11 cellular contexts compared by ENCODE assay signal in the genomic region with DNA sequence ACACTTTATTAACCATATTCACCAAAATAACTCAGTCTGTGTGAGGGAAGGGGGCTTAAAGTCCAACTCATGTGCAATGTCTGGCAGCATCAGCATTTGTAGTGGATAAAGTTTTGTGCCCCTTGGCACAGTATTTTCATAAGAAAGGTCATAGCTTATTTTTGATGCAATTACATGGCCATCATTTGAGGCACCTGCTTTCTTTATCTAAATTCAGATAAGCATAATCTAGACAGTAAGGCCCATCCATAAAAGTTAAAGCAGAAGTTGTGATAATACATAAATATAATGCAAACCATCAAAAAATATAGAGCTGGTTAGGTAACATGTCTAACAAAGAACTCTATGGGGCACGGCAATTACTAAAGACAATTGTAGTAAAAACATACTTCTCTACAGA.
DNase-seq lines count a peak whose midpoint lies in the region; ATAC-seq, FAIRE-seq and TF ChIP-seq lines count a peak whose summit lies in the region.
"Had no signal": no experiment of that assay in that cellular context is flagged by ENCODE, and none has a peak within 500 bp of the region (broad histone marks: within the 10 kb centered on the region; RNA-seq: fewer than 3 reads in every experiment).

No MANE protein-coding gene starts in this region.

- no peaks in the 10 kb centered on the region for H4K20me1 ChIP-seq in Loucy (ENCODE audit: insufficient read depth, low read length, poor library complexity, severe bottlenecking)
- no peaks in the 10 kb centered on the region for H4K20me1 ChIP-seq in OCI-LY7 (ENCODE audit: insufficient read depth, low read length)

- intact Hi-C loops in OCI-LY7 (cut with micrococcal nuclease; ENCODE audit: unreplicated experiment), result no loop called here
- intact Hi-C loops in CD4-positive, alpha-beta memory T cell (cut with micrococcal nuclease), result no loop called here

- H3K4me1 ChIP-seq in Loucy (ENCODE audit: insufficient read depth, low read length, poor library complexity, severe bottlenecking) (peaks cover 9% of the 10 kb centered on the region), OCI-LY7 (ENCODE audit: insufficient read depth, low read length, poor library complexity, severe bottlenecking) (peaks cover 61% of the 10 kb centered on the region)
- H3K4me1 ChIP-seq in CD4-positive, alpha-beta memory T cell (ENCODE audit: insufficient read depth, low read length), result peaks cover 11% of the 10 kb centered on the region
- H3K4me1 ChIP-seq: A549, HAP-1 had no signal

- no peak overlapping the region for H3K9ac ChIP-seq in Loucy (ENCODE audit: low read depth, low read length, poor library complexity, severe bottlenecking)

- H3K9me3 ChIP-seq in Loucy (ENCODE audit: insufficient read depth, low read depth, low read length), result no peaks in the 10 kb centered on the region
- peaks cover 14% of the 10 kb centered on the region; the same call in 1 of the 2 replicates for H3K9me3 ChIP-seq in OCI-LY7 (ENCODE audit: low read length)
- no peaks in the 10 kb centered on the region for H3K9me3 ChIP-seq in CD4-positive, alpha-beta memory T cell (ENCODE audit: control insufficient read depth in 1 of 2, low read length in 2 of 2)
- H3K9me3 ChIP-seq: A549, HAP-1 had no signal

- H3K4me1 Mint-ChIP-seq in CD4-positive, alpha-beta memory T cell, result peaks cover 10 to 46% (median 23%) of the 10 kb centered on the region in 4 donors

- no peaks in the 10 kb centered on the region for H3F3A ChIP-seq in Loucy (ENCODE audit: low read depth)

- DNase-seq in GM19239 (ENCODE audit: insufficient read length, low spot score) (no peak), OCI-LY7 (ENCODE audit: low spot score) (no peak)
- no peak for DNase-seq in CD4-positive, alpha-beta memory T cell
- DNase-seq in activated effector memory CD4-positive, alpha-beta T cell treated with anti-CD3 and anti-CD28 coated beads, Interleukin-2, amount 50 U/mL, for 16 hours, result no peak
- DNase-seq: DMS 273 treated with DMSO at 0.1 percent for 48 hours had no signal

- peak; percentile 40 for FAIRE-seq in GM19239 (lab: Jason Lieb, UNC)
- FAIRE-seq: K562 had no signal

- no peak overlapping the region for H3K4me2 ChIP-seq in Loucy (ENCODE audit: low read depth, low read length, poor library complexity, severe bottlenecking)
- H3K4me2 ChIP-seq in OCI-LY7 (ENCODE audit: low read length), result no peak overlapping the region
- H3K4me2 ChIP-seq: A549 had no signal

- no peak for TF ChIP-seq CTCF in Loucy (conservative IDR thresholded peaks at IDR 0.05; ENCODE audit: low read length)
- TF ChIP-seq CTCF in OCI-LY7 (conservative IDR thresholded peaks at IDR 0.05; ENCODE audit: low read length), result no peak

- BruUV-seq in OCI-LY7 (replicated peaks; lab: Mats Ljungman, UMichigan), result no TSS peak

- H2AFZ ChIP-seq in Loucy (ENCODE audit: low read length) (0 out of 2 replicates have a peak overlapping the region, but pooled peaks have one; percentile 87), OCI-LY7 (ENCODE audit: low read length) (peak overlapping the region; percentile 76)

- H3K9me3 Mint-ChIP-seq in CD4-positive, alpha-beta memory T cell, result peaks cover 0 to 5% (median 0%) of the 10 kb centered on the region in 8 donors

- H3K36me3 Mint-ChIP-seq in CD4-positive, alpha-beta memory T cell, result no peaks in the 10 kb centered on the region
- H3K36me3 Mint-ChIP-seq: CD14-positive monocyte had no signal

- no peaks in the 10 kb centered on the region for H3K27me3 Mint-ChIP-seq in CD4-positive, alpha-beta memory T cell

- H3K4me3 ChIP-seq in Loucy (ENCODE audit: low read length, poor library complexity, severe bottlenecking) (no peak overlapping the region), OCI-LY7 (ENCODE audit: low read depth, low read length, poor library complexity, severe bottlenecking) (no peak overlapping the region)
- H3K4me3 ChIP-seq in CD4-positive, alpha-beta memory T cell (ENCODE audit: low read length in 2 of 2), result no peak overlapping the region
- H3K4me3 ChIP-seq: A549, HAP-1, K562 had no signal

- no peak for ATAC-seq in HG03045 (IDR thresholded peaks at IDR 0.05; ENCODE audit: unreplicated experiment)
- ATAC-seq: A549, K562 had no signal

- H3K27me3 ChIP-seq in Loucy (ENCODE audit: insufficient read depth, low read length, poor library complexity, severe bottlenecking), result no peaks in the 10 kb centered on the region
- H3K27me3 ChIP-seq in CD4-positive, alpha-beta memory T cell (ENCODE audit: insufficient read depth, low read length), result no peaks in the 10 kb centered on the region

- H3K36me3 ChIP-seq in Loucy (ENCODE audit: insufficient read depth, low read length) (no peaks in the 10 kb centered on the region), OCI-LY7 (ENCODE audit: insufficient read depth, low read length) (peaks cover 49% of the 10 kb centered on the region)
- no peaks in the 10 kb centered on the region for H3K36me3 ChIP-seq in CD4-positive, alpha-beta memory T cell (ENCODE audit: insufficient read depth, low read length)
- H3K36me3 ChIP-seq: HAP-1 had no signal

- POLR2A ChIA-PET in OCI-LY7 (lab: Charles Lee), result interaction anchor here (0.6 to 3.4 kb wide), 8 partner anchors 11 to 34 kb away, joined by 3 to 40 read pairs (median 4); no protein-coding TSS in a partner anchor
- POLR2A ChIA-PET in CD4-positive, alpha-beta memory T cell (lab: Charles Lee; ENCODE audit: partially characterized antibody), result no interaction called here

- H3K79me2 ChIP-seq in Loucy (ENCODE audit: insufficient read depth, low read length) (no peaks in the 10 kb centered on the region), OCI-LY7 (ENCODE audit: insufficient read depth, low read depth, low read length) (no peaks in the 10 kb centered on the region)

- H3K4me3 Mint-ChIP-seq in CD4-positive, alpha-beta memory T cell, result no peak overlapping the region
- H3K4me3 Mint-ChIP-seq: CD14-positive monocyte had no signal

- H3K27ac ChIP-seq in OCI-LY7 (ENCODE audit: low read depth, low read length, poor library complexity, severe bottlenecking), result peak overlapping the region; percentile 92
- no peak overlapping the region for H3K27ac ChIP-seq in CD4-positive, alpha-beta memory T cell (ENCODE audit: low read depth, low read length)
- H3K27ac ChIP-seq: A549 had no signal

- peak overlapping the region in 1 of 7 donors; percentile 4 for H3K27ac Mint-ChIP-seq in CD4-positive, alpha-beta memory T cell
- H3K27ac Mint-ChIP-seq: CD14-positive monocyte had no signal

- H3K9me2 ChIP-seq in Loucy (replicated peaks; ENCODE audit: low read depth, low read length), result no peaks in the 10 kb centered on the region
- no peaks in the 10 kb centered on the region for H3K9me2 ChIP-seq in OCI-LY7 (ENCODE audit: insufficient read depth, low read length)

- CTCF ChIA-PET in OCI-LY7 (lab: Charles Lee; ENCODE audit: unreplicated experiment), result no interaction called here
- CTCF ChIA-PET in CD4-positive, alpha-beta memory T cell (lab: Charles Lee; ENCODE audit: partially characterized antibody), result no interaction called here
